Comparison of ENCODE assay signal across 33 cellular contexts in genomic region chr6:37233541-37233940, GRCh38. TPM values are rescaled to one million over a fixed set of nuclear protein-coding genes. Genes with fewer than 3 reads are reported as not detected.
"Had no signal": no experiment of that assay in that cellular context is flagged by ENCODE, and none has a peak within 500 bp of the region (broad histone marks: within the 10 kb centered on the region; RNA-seq: fewer than 3 reads in every experiment).

No MANE protein-coding gene starts in this region.

- H3K4me3 ChIP-seq: adrenal gland, ascending aorta, body of pancreas, breast epithelium, cardiac muscle cell had no signal

- ATAC-seq: activated naive CD4-positive, alpha-beta T cell treated with anti-CD3 and anti-CD28 coated beads, Interleukin-2, amount 50 U/mL, for 72 hours; activated naive CD8-positive, alpha-beta T cell treated with anti-CD3 and anti-CD28 coated beads, Interleukin-2, amount 50 U/mL, for 24 hours; activated T-cell treated with anti-CD3 and anti-CD28 coated beads, Interleukin-2, amount 50 U/mL, for 4 hours; activated T-cell treated with anti-CD3 and anti-CD28 coated beads, Interleukin-2, amount 50 U/mL, for 72 hours; activated T-helper 17 cell treated with anti-CD3 and anti-CD28 coated beads, Interleukin-2, amount 50 U/mL, for 72 hours; body of pancreas had no signal

- FAIRE-seq: astrocyte, bronchial epithelial cell had no signal

- H3K27ac ChIP-seq: adrenal gland, ascending aorta, body of pancreas, breast epithelium, cardiac muscle cell had no signal

- H3K36me3 ChIP-seq: adrenal gland, ascending aorta, breast epithelium, cardiac muscle cell had no signal

- H3K27me3 ChIP-seq: adrenal gland, ascending aorta, body of pancreas, breast epithelium, cardiac muscle cell had no signal

- DNase-seq: activated effector memory CD4-positive, alpha-beta T cell treated with anti-CD3 and anti-CD28 coated beads, Interleukin-2, amount 50 U/mL, for 16 hours; activated effector memory CD4-positive, alpha-beta T cell treated with Interleukin-2 at 50 U/mL for 16 hours; activated gamma-delta T cell; activated gamma-delta T cell treated with Interleukin-2 at 50 U/mL for 16 hours; activated naive CD4-positive, alpha-beta T cell; activated naive CD4-positive, alpha-beta T cell treated with anti-CD3 and anti-CD28 coated beads for 36 hours; activated naive CD4-positive, alpha-beta T cell treated with anti-CD3 and anti-CD28 coated beads, Interleukin-2, amount 10 ng/mL, durations not matched to agents 7 days and 5 days; activated naive CD4-positive, alpha-beta T cell treated with anti-CD3 and anti-CD28 coated beads, Interleukin-2, amount 50 U/mL, for 16 hours; activated naive CD4-positive, alpha-beta T cell treated with Interleukin-2 at 50 U/mL for 16 hours; activated naive CD8-positive, alpha-beta T cell treated with anti-CD3 and anti-CD28 coated beads for 36 hours; activated naive CD8-positive, alpha-beta T cell treated with anti-CD3 and anti-CD28 coated beads, Interleukin-2, amount 10 ng/mL, durations not matched to agents 7 days and 5 days; activated naive CD8-positive, alpha-beta T cell treated with anti-CD3 and anti-CD28 coated beads, Interleukin-2, amount 50 U/mL, for 24 hours; activated T-cell treated with anti-CD3 and anti-CD28 coated beads, Interleukin-2, amount 50 U/mL, for 1 hour; activated T-cell treated with anti-CD3 and anti-CD28 coated beads, Interleukin-2, amount 50 U/mL, for 24 hours; activated T-cell treated with anti-CD3 and anti-CD28 coated beads, Interleukin-2, amount 50 U/mL, for 4 hours; activated T-cell treated with anti-CD3 and anti-CD28 coated beads, Interleukin-2, amount 50 U/mL, for 48 hours; activated T-cell treated with anti-CD3 and anti-CD28 coated beads, Interleukin-2, amount 50 U/mL, for 72 hours; adrenal gland; amniotic stem cell; amygdala; anterior cingulate cortex; aorta; body of pancreas; caudate nucleus; central memory CD4-positive, alpha-beta T cell; cerebellar nuclear complex had no signal

- H3K9me3 ChIP-seq: adrenal gland, ascending aorta, body of pancreas, breast epithelium had no signal

- H3K4me1 ChIP-seq: adrenal gland, body of pancreas, breast epithelium had no signal

RNA-seq across cellular contexts. Expression of gene TMEM217, which starts 24.4 kb away (rescaled TPM):
- total RNA-seq: ascending aorta, body of pancreas had no signal
